ENCODE assay signal across 14 cellular contexts in the genomic region with DNA sequence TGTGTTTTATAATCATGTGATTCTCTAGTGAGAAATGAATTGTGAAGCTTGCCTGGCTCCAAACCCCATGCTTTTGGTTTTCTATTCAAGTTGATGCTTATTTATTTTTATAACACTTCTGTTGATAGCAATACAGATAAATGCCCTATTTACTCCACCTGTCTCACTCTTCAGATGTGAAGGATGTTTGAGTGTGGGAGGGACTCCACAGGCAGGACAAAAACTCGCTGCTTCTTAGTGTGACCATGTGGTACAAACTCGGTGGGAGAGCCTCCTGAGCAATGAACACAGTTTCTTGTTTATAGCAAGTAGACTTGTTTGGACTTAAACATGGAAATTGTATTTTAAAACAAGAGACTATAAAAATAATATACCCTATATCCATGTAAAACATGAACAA.
"Had no signal": no experiment of that assay in that cellular context is flagged by ENCODE, and none has a peak within 500 bp of the region (broad histone marks: within the 10 kb centered on the region; RNA-seq: fewer than 3 reads in every experiment).

No MANE protein-coding gene starts in this region.

- DNase-seq: activated CD4-positive, alpha-beta T cell treated with anti-CD3 and anti-CD28 coated beads, Interleukin-2, amount 50 U/mL, for 4 hours; activated effector memory CD4-positive, alpha-beta T cell treated with Interleukin-2 at 50 U/mL for 16 hours; activated T-cell treated with anti-CD3 and anti-CD28 coated beads, Interleukin-2, amount 50 U/mL, for 24 hours; amygdala; effector memory CD4-positive, alpha-beta T cell; kidney; left ventricle myocardium inferior; mesenchymal stem cell; ovary; stimulated activated CD4-positive, alpha-beta T cell treated with anti-CD3 and anti-CD28 coated beads, Interleukin-4, amount 100 ng/mL, for 24 hours; upper lobe of left lung had no signal

- H3K27ac ChIP-seq: epithelial cell of prostate, gastroesophageal sphincter, hepatocyte, left ventricle myocardium inferior, ovary, upper lobe of left lung had no signal

- H3K27me3 ChIP-seq: gastroesophageal sphincter, hepatocyte, ovary, upper lobe of left lung had no signal

- H3K9me3 ChIP-seq: gastroesophageal sphincter, left ventricle myocardium inferior, ovary, upper lobe of left lung had no signal

- H3K4me1 ChIP-seq: gastroesophageal sphincter, upper lobe of left lung had no signal

- H3K36me3 ChIP-seq: gastroesophageal sphincter, left ventricle myocardium inferior, ovary, upper lobe of left lung had no signal

- H3K4me3 ChIP-seq: gastroesophageal sphincter, hepatocyte, left ventricle myocardium inferior, ovary, upper lobe of left lung had no signal

- ATAC-seq: gastroesophageal sphincter had no signal
